Comparison of ENCODE assay signal across 17 cellular contexts in genomic region chr3:127739347-127740135, GRCh38.
A peak's percentile ranks its signal among the peaks of the same experiment; 100 is the strongest.
DNase-seq lines count a peak whose midpoint lies in the region; ATAC-seq, FAIRE-seq and TF ChIP-seq lines count a peak whose summit lies in the region.
"Had no signal": no experiment of that assay in that cellular context is flagged by ENCODE, and none has a peak within 500 bp of the region (broad histone marks: within the 10 kb centered on the region; RNA-seq: fewer than 3 reads in every experiment).

No MANE protein-coding gene starts in this region.

- no peaks in the 10 kb centered on the region for H3K9me3 Mint-ChIP-seq in astrocyte (ENCODE audit: unreplicated experiment)
- H3K9me3 Mint-ChIP-seq: activated CD8-positive, alpha-beta T cell treated with anti-CD3 and anti-CD28 coated beads for 36 hours had no signal

- H3K4me2 ChIP-seq in astrocyte (ENCODE audit: low read length) (peak overlapping the region; percentile 36), smooth muscle cell (peak overlapping the region; percentile 4)
- H3K4me2 ChIP-seq: KMS-11 had no signal

- H3K9ac ChIP-seq in astrocyte (ENCODE audit: low read length) (peak overlapping the region; percentile 37), smooth muscle cell (ENCODE audit: low read depth) (no peak overlapping the region)
- H3K9ac ChIP-seq: KMS-11 had no signal

- H3K9me3 ChIP-seq in astrocyte (ENCODE audit: insufficient read depth, low read depth, low read length) (no peaks in the 10 kb centered on the region), gastroesophageal sphincter (no peaks in the 10 kb centered on the region), smooth muscle cell (replicated peaks; ENCODE audit: low read depth) (no peaks in the 10 kb centered on the region)
- H3K9me3 ChIP-seq: ovary had no signal

- 64 to 71% methylated on average over 6 to 9 of the region's 12 CpGs for WGBS in gastroesophageal sphincter (ENCODE audit: low coverage in 1 of 2), 2 donors
- WGBS in smooth muscle cell (ENCODE audit: low lambda C conversion rate) = 66% methylated on average over 12 of the region's 12 CpGs

- peaks cover 14% of the 10 kb centered on the region for H3F3A ChIP-seq in smooth muscle cell (ENCODE audit: low read depth)

- TF ChIP-seq POLR2A in gastroesophageal sphincter (IDR thresholded peaks at IDR 0.05) = no peak

- H3K27me3 ChIP-seq in astrocyte (ENCODE audit: insufficient read depth, low read length) (no peaks in the 10 kb centered on the region), gastroesophageal sphincter (no peaks in the 10 kb centered on the region), smooth muscle cell (ENCODE audit: low read depth) (no peaks in the 10 kb centered on the region)
- H3K27me3 ChIP-seq: ovary had no signal

- no peak for FAIRE-seq in astrocyte (lab: Jason Lieb, UNC)
- FAIRE-seq: D721Med had no signal

- H3K4me3 Mint-ChIP-seq in astrocyte (ENCODE audit: unreplicated experiment) = no peak overlapping the region
- H3K4me3 Mint-ChIP-seq: activated CD8-positive, alpha-beta T cell treated with anti-CD3 and anti-CD28 coated beads for 36 hours had no signal

- no peaks in the 10 kb centered on the region for H3K27me3 Mint-ChIP-seq in astrocyte (ENCODE audit: low read depth, unreplicated experiment)

- H3K36me3 ChIP-seq in astrocyte (ENCODE audit: insufficient read depth, low read length) (no peaks in the 10 kb centered on the region), gastroesophageal sphincter (peaks cover 0 to 11% of the 10 kb centered on the region in 2 donors), smooth muscle cell (ENCODE audit: low read depth) (no peaks in the 10 kb centered on the region)
- H3K36me3 ChIP-seq: ovary, WERI-Rb-1 had no signal

- H3K27ac Mint-ChIP-seq in astrocyte (ENCODE audit: unreplicated experiment) = no peak overlapping the region
- H3K27ac Mint-ChIP-seq: activated CD8-positive, alpha-beta T cell treated with anti-CD3 and anti-CD28 coated beads for 36 hours had no signal

- H2AFZ ChIP-seq in astrocyte (ENCODE audit: low read depth, low read length) (no peak overlapping the region), smooth muscle cell (ENCODE audit: low read depth) (no peak overlapping the region)

- ATAC-seq in gastroesophageal sphincter = no peak
- ATAC-seq in GM18519 (IDR thresholded peaks at IDR 0.05; ENCODE audit: low FRiP score, unreplicated experiment) = no peak
- ATAC-seq: activated CD8-positive, alpha-beta T cell treated with anti-CD3 and anti-CD28 coated beads for 36 hours; PC-3 had no signal

- no peak for TF ChIP-seq EP300 in gastroesophageal sphincter (IDR thresholded peaks at IDR 0.05)

- TF ChIP-seq CTCF in astrocyte (IDR thresholded peaks at IDR 0.05; ENCODE audit: insufficient read depth, low read depth, low read length) (no peak), gastroesophageal sphincter (IDR thresholded peaks at IDR 0.05) (no peak), smooth muscle cell (IDR thresholded peaks at IDR 0.05; ENCODE audit: borderline replicate concordance, insufficient read depth, poor library complexity, severe bottlenecking) (no peak)

- H3K79me2 ChIP-seq in astrocyte (ENCODE audit: insufficient read depth, low read length) (no peaks in the 10 kb centered on the region), smooth muscle cell (ENCODE audit: low read depth) (no peaks in the 10 kb centered on the region)

- DNase-seq in H4 (ENCODE audit: low spot score) (peak; percentile 48), astrocyte (ENCODE audit: low read depth) (peak; percentile 81), smooth muscle cell (lab: John Stamatoyannopoulos, UW; ENCODE audit: unreplicated experiment) (no peak), T-helper 9 cell (no peak), NCI-H1417 (lab: John Stamatoyannopoulos, UW) (no peak)
- no peak for DNase-seq in stimulated activated CD4-positive, alpha-beta T cell treated with anti-CD3 and anti-CD28 coated beads, Interleukin-4, amount 100 ng/mL, for 24 hours
- DNase-seq: activated CD8-positive, alpha-beta T cell treated with anti-CD3 and anti-CD28 coated beads for 36 hours; AML-193; amygdala; NCI-H1436 treated with DMSO at 0.1 percent for 48 hours; ovary; PC-3; WERI-Rb-1 had no signal

- H4K20me1 ChIP-seq in astrocyte (ENCODE audit: insufficient read depth, low read length) (no peaks in the 10 kb centered on the region), smooth muscle cell (ENCODE audit: low read depth) (no peaks in the 10 kb centered on the region)

- H3K4me1 Mint-ChIP-seq in astrocyte (ENCODE audit: low read depth, unreplicated experiment) = peaks cover 35% of the 10 kb centered on the region

- H3K4me1 ChIP-seq in astrocyte (ENCODE audit: insufficient read depth, low read length) (peaks cover 55% of the 10 kb centered on the region), gastroesophageal sphincter (peaks cover 0 to 84% (median 39%) of the 10 kb centered on the region in 3 donors), smooth muscle cell (ENCODE audit: low read depth) (peaks cover 15% of the 10 kb centered on the region)

- H3K4me3 ChIP-seq in astrocyte (ENCODE audit: insufficient read depth, low read depth, low read length) = no peak overlapping the region
- no peak overlapping the region for H3K4me3 ChIP-seq in gastroesophageal sphincter
- H3K4me3 ChIP-seq in smooth muscle cell = no peak overlapping the region
- H3K4me3 ChIP-seq: ovary had no signal

- H3K36me3 Mint-ChIP-seq in astrocyte (ENCODE audit: low read depth, unreplicated experiment) = no peaks in the 10 kb centered on the region

- H3K27ac ChIP-seq in astrocyte (ENCODE audit: low read depth, low read length) (peak overlapping the region; percentile 32), gastroesophageal sphincter (peak overlapping the region in 3 of 4 donors; percentile 52 to 68 (median 62)), smooth muscle cell (ENCODE audit: low read depth) (no peak overlapping the region)
- H3K27ac ChIP-seq: KMS-11, ovary had no signal

Comparison
In these comparisons a context has a peak if more than half of its experiments do, and no peak if none do; other contexts are left out.
1. DNase-seq: peak in H4 (single experiment) and astrocyte (single experiment); none in smooth muscle cell (single experiment), T-helper 9 cell (single experiment), NCI-H1417 (0 of 3) and stimulated activated CD4-positive, alpha-beta T cell treated with anti-CD3 and anti-CD28 coated beads, Interleukin-4, amount 100 ng/mL, for 24 hours (single experiment).